ENCODE assay signal across 2 cellular contexts in the genomic region with DNA sequence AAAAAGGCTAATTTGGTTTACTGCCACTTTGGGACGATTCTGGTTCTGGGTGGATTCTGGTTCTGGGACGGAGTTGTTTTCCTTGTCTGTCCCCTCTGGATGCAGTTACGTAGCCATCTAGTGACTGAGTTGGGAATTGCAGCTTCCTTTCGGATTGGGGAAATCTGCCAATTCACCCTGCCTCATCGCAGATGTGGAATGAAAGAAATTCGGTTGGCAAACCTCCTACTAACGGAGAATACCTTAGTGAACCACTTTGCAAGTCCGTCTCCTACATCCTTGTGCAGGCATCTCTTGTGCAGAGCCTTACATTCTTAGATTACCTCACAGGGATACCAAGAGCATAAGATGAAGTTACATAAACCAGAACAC.
A peak's percentile ranks its signal among the peaks of the same experiment; 100 is the strongest.
TF ChIP-seq lines count a peak whose summit lies in the region.

No MANE protein-coding gene starts in this region.

TF ChIP-seq in GM23338, 12 proteins besides CTCF, POLR2A, EP300 and RAD21 (continued from another document):
- TF ChIP-seq, protein P1, sequence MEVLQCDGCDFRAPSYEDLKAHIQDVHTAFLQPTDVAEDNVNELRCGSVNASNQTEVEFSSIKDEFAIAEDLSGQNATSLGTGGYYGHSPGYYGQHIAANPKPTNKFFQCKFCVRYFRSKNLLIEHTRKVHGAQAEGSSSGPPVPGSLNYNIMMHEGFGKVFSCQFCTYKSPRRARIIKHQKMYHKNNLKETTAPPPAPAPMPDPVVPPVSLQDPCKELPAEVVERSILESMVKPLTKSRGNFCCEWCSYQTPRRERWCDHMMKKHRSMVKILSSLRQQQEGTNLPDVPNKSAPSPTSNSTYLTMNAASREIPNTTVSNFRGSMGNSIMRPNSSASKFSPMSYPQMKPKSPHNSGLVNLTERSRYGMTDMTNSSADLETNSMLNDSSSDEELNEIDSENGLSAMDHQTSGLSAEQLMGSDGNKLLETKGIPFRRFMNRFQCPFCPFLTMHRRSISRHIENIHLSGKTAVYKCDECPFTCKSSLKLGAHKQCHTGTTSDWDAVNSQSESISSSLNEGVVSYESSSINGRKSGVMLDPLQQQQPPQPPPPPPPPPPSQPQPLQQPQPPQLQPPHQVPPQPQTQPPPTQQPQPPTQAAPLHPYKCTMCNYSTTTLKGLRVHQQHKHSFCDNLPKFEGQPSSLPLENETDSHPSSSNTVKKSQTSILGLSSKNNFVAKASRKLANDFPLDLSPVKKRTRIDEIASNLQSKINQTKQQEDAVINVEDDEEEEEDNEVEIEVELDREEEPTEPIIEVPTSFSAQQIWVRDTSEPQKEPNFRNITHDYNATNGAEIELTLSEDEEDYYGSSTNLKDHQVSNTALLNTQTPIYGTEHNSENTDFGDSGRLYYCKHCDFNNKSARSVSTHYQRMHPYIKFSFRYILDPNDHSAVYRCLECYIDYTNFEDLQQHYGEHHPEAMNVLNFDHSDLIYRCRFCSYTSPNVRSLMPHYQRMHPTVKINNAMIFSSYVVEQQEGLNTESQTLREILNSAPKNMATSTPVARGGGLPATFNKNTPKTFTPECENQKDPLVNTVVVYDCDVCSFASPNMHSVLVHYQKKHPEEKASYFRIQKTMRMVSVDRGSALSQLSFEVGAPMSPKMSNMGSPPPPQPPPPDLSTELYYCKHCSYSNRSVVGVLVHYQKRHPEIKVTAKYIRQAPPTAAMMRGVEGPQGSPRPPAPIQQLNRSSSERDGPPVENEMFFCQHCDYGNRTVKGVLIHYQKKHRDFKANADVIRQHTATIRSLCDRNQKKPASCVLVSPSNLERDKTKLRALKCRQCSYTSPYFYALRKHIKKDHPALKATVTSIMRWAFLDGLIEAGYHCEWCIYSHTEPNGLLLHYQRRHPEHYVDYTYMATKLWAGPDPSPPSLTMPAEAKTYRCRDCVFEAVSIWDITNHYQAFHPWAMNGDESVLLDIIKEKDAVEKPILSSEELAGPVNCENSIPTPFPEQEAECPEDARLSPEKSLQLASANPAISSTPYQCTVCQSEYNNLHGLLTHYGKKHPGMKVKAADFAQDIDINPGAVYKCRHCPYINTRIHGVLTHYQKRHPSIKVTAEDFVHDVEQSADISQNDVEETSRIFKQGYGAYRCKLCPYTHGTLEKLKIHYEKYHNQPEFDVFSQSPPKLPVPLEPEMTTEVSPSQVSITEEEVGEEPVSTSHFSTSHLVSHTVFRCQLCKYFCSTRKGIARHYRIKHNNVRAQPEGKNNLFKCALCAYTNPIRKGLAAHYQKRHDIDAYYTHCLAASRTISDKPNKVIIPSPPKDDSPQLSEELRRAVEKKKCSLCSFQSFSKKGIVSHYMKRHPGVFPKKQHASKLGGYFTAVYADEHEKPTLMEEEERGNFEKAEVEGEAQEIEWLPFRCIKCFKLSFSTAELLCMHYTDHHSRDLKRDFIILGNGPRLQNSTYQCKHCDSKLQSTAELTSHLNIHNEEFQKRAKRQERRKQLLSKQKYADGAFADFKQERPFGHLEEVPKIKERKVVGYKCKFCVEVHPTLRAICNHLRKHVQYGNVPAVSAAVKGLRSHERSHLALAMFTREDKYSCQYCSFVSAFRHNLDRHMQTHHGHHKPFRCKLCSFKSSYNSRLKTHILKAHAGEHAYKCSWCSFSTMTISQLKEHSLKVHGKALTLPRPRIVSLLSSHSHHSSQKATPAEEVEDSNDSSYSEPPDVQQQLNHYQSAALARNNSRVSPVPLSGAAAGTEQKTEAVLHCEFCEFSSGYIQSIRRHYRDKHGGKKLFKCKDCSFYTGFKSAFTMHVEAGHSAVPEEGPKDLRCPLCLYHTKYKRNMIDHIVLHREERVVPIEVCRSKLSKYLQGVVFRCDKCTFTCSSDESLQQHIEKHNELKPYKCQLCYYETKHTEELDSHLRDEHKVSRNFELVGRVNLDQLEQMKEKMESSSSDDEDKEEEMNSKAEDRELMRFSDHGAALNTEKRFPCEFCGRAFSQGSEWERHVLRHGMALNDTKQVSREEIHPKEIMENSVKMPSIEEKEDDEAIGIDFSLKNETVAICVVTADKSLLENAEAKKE (CRISPR knock-in tag; IDR thresholded peaks at IDR 0.05) = no peak
- TF ChIP-seq, protein P2, sequence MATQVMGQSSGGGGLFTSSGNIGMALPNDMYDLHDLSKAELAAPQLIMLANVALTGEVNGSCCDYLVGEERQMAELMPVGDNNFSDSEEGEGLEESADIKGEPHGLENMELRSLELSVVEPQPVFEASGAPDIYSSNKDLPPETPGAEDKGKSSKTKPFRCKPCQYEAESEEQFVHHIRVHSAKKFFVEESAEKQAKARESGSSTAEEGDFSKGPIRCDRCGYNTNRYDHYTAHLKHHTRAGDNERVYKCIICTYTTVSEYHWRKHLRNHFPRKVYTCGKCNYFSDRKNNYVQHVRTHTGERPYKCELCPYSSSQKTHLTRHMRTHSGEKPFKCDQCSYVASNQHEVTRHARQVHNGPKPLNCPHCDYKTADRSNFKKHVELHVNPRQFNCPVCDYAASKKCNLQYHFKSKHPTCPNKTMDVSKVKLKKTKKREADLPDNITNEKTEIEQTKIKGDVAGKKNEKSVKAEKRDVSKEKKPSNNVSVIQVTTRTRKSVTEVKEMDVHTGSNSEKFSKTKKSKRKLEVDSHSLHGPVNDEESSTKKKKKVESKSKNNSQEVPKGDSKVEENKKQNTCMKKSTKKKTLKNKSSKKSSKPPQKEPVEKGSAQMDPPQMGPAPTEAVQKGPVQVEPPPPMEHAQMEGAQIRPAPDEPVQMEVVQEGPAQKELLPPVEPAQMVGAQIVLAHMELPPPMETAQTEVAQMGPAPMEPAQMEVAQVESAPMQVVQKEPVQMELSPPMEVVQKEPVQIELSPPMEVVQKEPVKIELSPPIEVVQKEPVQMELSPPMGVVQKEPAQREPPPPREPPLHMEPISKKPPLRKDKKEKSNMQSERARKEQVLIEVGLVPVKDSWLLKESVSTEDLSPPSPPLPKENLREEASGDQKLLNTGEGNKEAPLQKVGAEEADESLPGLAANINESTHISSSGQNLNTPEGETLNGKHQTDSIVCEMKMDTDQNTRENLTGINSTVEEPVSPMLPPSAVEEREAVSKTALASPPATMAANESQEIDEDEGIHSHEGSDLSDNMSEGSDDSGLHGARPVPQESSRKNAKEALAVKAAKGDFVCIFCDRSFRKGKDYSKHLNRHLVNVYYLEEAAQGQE (IDR thresholded peaks at IDR 0.05; ENCODE audit: unreplicated experiment) = no peak
- TF ChIP-seq, protein P3, sequence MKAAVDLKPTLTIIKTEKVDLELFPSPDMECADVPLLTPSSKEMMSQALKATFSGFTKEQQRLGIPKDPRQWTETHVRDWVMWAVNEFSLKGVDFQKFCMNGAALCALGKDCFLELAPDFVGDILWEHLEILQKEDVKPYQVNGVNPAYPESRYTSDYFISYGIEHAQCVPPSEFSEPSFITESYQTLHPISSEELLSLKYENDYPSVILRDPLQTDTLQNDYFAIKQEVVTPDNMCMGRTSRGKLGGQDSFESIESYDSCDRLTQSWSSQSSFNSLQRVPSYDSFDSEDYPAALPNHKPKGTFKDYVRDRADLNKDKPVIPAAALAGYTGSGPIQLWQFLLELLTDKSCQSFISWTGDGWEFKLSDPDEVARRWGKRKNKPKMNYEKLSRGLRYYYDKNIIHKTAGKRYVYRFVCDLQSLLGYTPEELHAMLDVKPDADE (IDR thresholded peaks at IDR 0.05) = no peak
- no peak for TF ChIP-seq JUNB (IDR thresholded peaks at IDR 0.05; ENCODE audit: unreplicated experiment)
- no peak for TF ChIP-seq NANOG (IDR thresholded peaks at IDR 0.05; ENCODE audit: borderline replicate concordance)
- no peak for TF ChIP-seq ZNF114 (CRISPR knock-in tag; IDR thresholded peaks at IDR 0.05)

TF ChIP-seq in HepG2, 621 proteins besides CTCF, POLR2A, EP300 and RAD21 (continued from another document and continues in another):
- TF ChIP-seq, protein P4, sequence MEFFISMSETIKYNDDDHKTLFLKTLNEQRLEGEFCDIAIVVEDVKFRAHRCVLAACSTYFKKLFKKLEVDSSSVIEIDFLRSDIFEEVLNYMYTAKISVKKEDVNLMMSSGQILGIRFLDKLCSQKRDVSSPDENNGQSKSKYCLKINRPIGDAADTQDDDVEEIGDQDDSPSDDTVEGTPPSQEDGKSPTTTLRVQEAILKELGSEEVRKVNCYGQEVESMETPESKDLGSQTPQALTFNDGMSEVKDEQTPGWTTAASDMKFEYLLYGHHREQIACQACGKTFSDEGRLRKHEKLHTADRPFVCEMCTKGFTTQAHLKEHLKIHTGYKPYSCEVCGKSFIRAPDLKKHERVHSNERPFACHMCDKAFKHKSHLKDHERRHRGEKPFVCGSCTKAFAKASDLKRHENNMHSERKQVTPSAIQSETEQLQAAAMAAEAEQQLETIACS (CRISPR knock-in tag; IDR thresholded peaks at IDR 0.05) = no peak
- no peak for TF ChIP-seq SP1 (IDR thresholded peaks at IDR 0.05)
- no peak for TF ChIP-seq SP1 (CRISPR knock-in tag; IDR thresholded peaks at IDR 0.05)
- peak; percentile 47; the same call in 1 of the 2 replicates for TF ChIP-seq FOXO1 (CRISPR knock-in tag; IDR thresholded peaks at IDR 0.05)
- TF ChIP-seq RBM39 (IDR thresholded peaks at IDR 0.05; ENCODE audit: low read depth, low read length, poor library complexity, severe bottlenecking) = no peak
- TF ChIP-seq ZNF121 (CRISPR knock-in tag; IDR thresholded peaks at IDR 0.05) = no peak
- TF ChIP-seq, protein P5, sequence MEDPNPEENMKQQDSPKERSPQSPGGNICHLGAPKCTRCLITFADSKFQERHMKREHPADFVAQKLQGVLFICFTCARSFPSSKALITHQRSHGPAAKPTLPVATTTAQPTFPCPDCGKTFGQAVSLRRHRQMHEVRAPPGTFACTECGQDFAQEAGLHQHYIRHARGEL (CRISPR knock-in tag; IDR thresholded peaks at IDR 0.05) = no peak
- TF ChIP-seq NR2F6 (IDR thresholded peaks at IDR 0.05) = no peak
- TF ChIP-seq NR2F6 (CRISPR knock-in tag; IDR thresholded peaks at IDR 0.05) = peak; percentile 28; the same call in 1 of the 2 replicates
- no peak for TF ChIP-seq ZNF563 (CRISPR knock-in tag; IDR thresholded peaks at IDR 0.05)
- no peak for TF ChIP-seq NR3C1 (CRISPR knock-in tag; IDR thresholded peaks at IDR 0.05)
- TF ChIP-seq PHB2 (IDR thresholded peaks at IDR 0.05; ENCODE audit: partially characterized antibody) = no peak
- TF ChIP-seq SMC3 (IDR thresholded peaks at IDR 0.05; ENCODE audit: low read length) = peak; percentile 87
- no peak for TF ChIP-seq SAFB2 (CRISPR knock-in tag; IDR thresholded peaks at IDR 0.05; ENCODE audit: borderline replicate concordance, low read depth)
- no peak for TF ChIP-seq ZNF12 (CRISPR knock-in tag; IDR thresholded peaks at IDR 0.05)
- TF ChIP-seq, protein P6, sequence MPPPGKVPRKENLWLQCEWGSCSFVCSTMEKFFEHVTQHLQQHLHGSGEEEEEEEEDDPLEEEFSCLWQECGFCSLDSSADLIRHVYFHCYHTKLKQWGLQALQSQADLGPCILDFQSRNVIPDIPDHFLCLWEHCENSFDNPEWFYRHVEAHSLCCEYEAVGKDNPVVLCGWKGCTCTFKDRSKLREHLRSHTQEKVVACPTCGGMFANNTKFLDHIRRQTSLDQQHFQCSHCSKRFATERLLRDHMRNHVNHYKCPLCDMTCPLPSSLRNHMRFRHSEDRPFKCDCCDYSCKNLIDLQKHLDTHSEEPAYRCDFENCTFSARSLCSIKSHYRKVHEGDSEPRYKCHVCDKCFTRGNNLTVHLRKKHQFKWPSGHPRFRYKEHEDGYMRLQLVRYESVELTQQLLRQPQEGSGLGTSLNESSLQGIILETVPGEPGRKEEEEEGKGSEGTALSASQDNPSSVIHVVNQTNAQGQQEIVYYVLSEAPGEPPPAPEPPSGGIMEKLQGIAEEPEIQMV (CRISPR knock-in tag; IDR thresholded peaks at IDR 0.05; ENCODE audit: low read depth) = no peak
- no peak for TF ChIP-seq JUND (CRISPR knock-in tag; IDR thresholded peaks at IDR 0.05)
- no peak for TF ChIP-seq TCF7L2 (IDR thresholded peaks at IDR 0.05; ENCODE audit: low read depth, low read length)
- TF ChIP-seq, protein P7, sequence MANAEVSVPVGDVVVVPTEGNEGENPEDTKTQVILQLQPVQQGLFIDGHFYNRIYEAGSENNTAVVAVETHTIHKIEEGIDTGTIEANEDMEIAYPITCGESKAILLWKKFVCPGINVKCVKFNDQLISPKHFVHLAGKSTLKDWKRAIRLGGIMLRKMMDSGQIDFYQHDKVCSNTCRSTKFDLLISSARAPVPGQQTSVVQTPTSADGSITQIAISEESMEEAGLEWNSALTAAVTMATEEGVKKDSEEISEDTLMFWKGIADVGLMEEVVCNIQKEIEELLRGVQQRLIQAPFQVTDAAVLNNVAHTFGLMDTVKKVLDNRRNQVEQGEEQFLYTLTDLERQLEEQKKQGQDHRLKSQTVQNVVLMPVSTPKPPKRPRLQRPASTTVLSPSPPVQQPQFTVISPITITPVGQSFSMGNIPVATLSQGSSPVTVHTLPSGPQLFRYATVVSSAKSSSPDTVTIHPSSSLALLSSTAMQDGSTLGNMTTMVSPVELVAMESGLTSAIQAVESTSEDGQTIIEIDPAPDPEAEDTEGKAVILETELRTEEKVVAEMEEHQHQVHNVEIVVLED (CRISPR knock-in tag; IDR thresholded peaks at IDR 0.05; ENCODE audit: borderline replicate concordance) = no peak
- TF ChIP-seq NR2F2 (IDR thresholded peaks at IDR 0.05; ENCODE audit: borderline replicate concordance, low read depth) = no peak
- TF ChIP-seq POGZ (CRISPR knock-in tag; IDR thresholded peaks at IDR 0.05) = no peak
- TF ChIP-seq, protein P8, sequence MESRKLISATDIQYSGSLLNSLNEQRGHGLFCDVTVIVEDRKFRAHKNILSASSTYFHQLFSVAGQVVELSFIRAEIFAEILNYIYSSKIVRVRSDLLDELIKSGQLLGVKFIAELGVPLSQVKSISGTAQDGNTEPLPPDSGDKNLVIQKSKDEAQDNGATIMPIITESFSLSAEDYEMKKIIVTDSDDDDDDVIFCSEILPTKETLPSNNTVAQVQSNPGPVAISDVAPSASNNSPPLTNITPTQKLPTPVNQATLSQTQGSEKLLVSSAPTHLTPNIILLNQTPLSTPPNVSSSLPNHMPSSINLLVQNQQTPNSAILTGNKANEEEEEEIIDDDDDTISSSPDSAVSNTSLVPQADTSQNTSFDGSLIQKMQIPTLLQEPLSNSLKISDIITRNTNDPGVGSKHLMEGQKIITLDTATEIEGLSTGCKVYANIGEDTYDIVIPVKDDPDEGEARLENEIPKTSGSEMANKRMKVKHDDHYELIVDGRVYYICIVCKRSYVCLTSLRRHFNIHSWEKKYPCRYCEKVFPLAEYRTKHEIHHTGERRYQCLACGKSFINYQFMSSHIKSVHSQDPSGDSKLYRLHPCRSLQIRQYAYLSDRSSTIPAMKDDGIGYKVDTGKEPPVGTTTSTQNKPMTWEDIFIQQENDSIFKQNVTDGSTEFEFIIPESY (CRISPR knock-in tag; IDR thresholded peaks at IDR 0.05) = no peak
- no peak for TF ChIP-seq ZNF431 (CRISPR knock-in tag; IDR thresholded peaks at IDR 0.05; ENCODE audit: borderline replicate concordance, low read depth)
- no peak for TF ChIP-seq CBX5 (CRISPR knock-in tag; IDR thresholded peaks at IDR 0.05; ENCODE audit: borderline replicate concordance)
- TF ChIP-seq CBX1 (IDR thresholded peaks at IDR 0.05; ENCODE audit: low read depth) = no peak
- TF ChIP-seq, protein P9, sequence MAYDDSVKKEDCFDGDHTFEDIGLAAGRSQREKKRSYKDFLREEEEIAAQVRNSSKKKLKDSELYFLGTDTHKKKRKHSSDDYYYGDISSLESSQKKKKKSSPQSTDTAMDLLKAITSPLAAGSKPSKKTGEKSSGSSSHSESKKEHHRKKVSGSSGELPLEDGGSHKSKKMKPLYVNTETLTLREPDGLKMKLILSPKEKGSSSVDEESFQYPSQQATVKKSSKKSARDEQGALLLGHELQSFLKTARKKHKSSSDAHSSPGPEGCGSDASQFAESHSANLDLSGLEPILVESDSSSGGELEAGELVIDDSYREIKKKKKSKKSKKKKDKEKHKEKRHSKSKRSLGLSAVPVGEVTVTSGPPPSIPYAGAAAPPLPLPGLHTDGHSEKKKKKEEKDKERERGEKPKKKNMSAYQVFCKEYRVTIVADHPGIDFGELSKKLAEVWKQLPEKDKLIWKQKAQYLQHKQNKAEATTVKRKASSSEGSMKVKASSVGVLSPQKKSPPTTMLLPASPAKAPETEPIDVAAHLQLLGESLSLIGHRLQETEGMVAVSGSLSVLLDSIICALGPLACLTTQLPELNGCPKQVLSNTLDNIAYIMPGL (CRISPR knock-in tag; IDR thresholded peaks at IDR 0.05; ENCODE audit: borderline replicate concordance in 1 of 2, low read depth in 1 of 2) = peak; percentile 30 to 65; a peak in 1 of 4 replicates
